Comparison of ENCODE assay signal across 1 cellular context in genomic region chr15:95259513-95259912, GRCh38.
TF ChIP-seq lines count a peak whose summit lies in the region.

No MANE protein-coding gene starts in this region.

TF ChIP-seq in HEK293, 187 proteins besides CTCF, POLR2A, EP300 and RAD21 (continued from another document):
- no peak for TF ChIP-seq PRDM4 (tag by site-specific recombination; IDR thresholded peaks at IDR 0.05)
